In genomic region chr17:32780721-32781120, GRCh38 we compare ENCODE assay signal across 20 cellular contexts.
"Had no signal": no experiment of that assay in that cellular context is flagged by ENCODE, and none has a peak within 500 bp of the region (broad histone marks: within the 10 kb centered on the region; RNA-seq: fewer than 3 reads in every experiment).

No MANE protein-coding gene starts in this region.

- H3K4me3 ChIP-seq: coronary artery, gastrocnemius medialis, heart right ventricle, mucosa of descending colon, ovary, right atrium auricular region, sigmoid colon, stomach, thoracic aorta, transverse colon had no signal

- H3K4me1 Mint-ChIP-seq: immature natural killer cell; naive thymus-derived CD8-positive, alpha-beta T cell; neural crest cell had no signal

- H3K27me3 ChIP-seq: gastrocnemius medialis, heart right ventricle, ovary, right atrium auricular region, sigmoid colon, stomach, transverse colon had no signal

- H3K4me1 ChIP-seq: gastrocnemius medialis, heart right ventricle, right atrium auricular region, sigmoid colon had no signal

- H3K27ac ChIP-seq: coronary artery, gastrocnemius medialis, heart right ventricle, ovary, right atrium auricular region, sigmoid colon, stomach, thoracic aorta, transverse colon had no signal

- H3K9me3 ChIP-seq: gastrocnemius medialis, heart right ventricle, mucosa of descending colon, ovary, right atrium auricular region, sigmoid colon, stomach, thoracic aorta, transverse colon had no signal

- DNase-seq: effector CD4-positive, alpha-beta T cell; gastrocnemius medialis; heart right ventricle; immature natural killer cell; left colon; mucosa of descending colon; naive thymus-derived CD8-positive, alpha-beta T cell; ovary; sigmoid colon; small intestine; stimulated activated CD4-positive, alpha-beta T cell treated with anti-CD3 and anti-CD28 coated beads, Interleukin-12 subunit alpha, Interleukin-12 subunit beta, amount 100 ng/mL, for 4 hours; stimulated activated naive CD4-positive, alpha-beta T cell; stomach; substantia nigra; transverse colon had no signal

- H3K27ac Mint-ChIP-seq: immature natural killer cell; naive thymus-derived CD8-positive, alpha-beta T cell had no signal

- H3K9me3 Mint-ChIP-seq: immature natural killer cell; naive thymus-derived CD8-positive, alpha-beta T cell; neural crest cell had no signal

- H3K4me3 Mint-ChIP-seq: immature natural killer cell; naive thymus-derived CD8-positive, alpha-beta T cell; neural crest cell had no signal

- H3K27me3 Mint-ChIP-seq: naive thymus-derived CD8-positive, alpha-beta T cell had no signal

- H3K36me3 ChIP-seq: gastrocnemius medialis, ovary, right atrium auricular region, sigmoid colon, thoracic aorta, transverse colon had no signal

- ATAC-seq: esophagus mucosa; gastrocnemius medialis; heart right ventricle; left colon; mucosa of descending colon; naive thymus-derived CD8-positive, alpha-beta T cell had no signal
